In genomic region chr6:132020918-132021317, GRCh38 we compare ENCODE assay signal across 8 cellular contexts.
DNase-seq lines count a peak whose midpoint lies in the region; ATAC-seq and TF ChIP-seq lines count a peak whose summit lies in the region.
"Not testable (repeated sequence)": the region's sequence is repeated elsewhere in the genome, so short reads cannot be mapped to it uniquely, and the experiment has no call there.

No MANE protein-coding gene starts in this region.

- not testable (repeated sequence) for H3K9me3 ChIP-seq in Caco-2; ascending aorta; gastroesophageal sphincter; hepatocyte (ENCODE audit: low read depth); skeletal muscle satellite cell (replicated peaks; ENCODE audit: low read length); thoracic aorta; vagina

- 100% methylated on average over 2 of the region's 4 CpGs for WGBS in gastroesophageal sphincter (ENCODE audit: low coverage in 1 of 2), 2 donors
- WGBS in hepatocyte (ENCODE audit: low lambda C conversion rate, missing lambda C conversion rate): 99% methylated on average over 4 of the region's 4 CpGs

- not testable (repeated sequence) for ATAC-seq in gastroesophageal sphincter; thoracic aorta (ENCODE audit: insufficient number of reproducible peaks, low FRiP score, low read depth)

- not testable (repeated sequence) for H3K36me3 ChIP-seq in Caco-2 (ENCODE audit: control insufficient read depth, insufficient read depth, low read length); ascending aorta; gastroesophageal sphincter; hepatocyte (replicated peaks; ENCODE audit: insufficient read depth, low read depth); skeletal muscle satellite cell (ENCODE audit: insufficient read depth, low read length); thoracic aorta; vagina

- H3K4me1 Mint-ChIP-seq in Caco-2 (ENCODE audit: low read depth, unreplicated experiment) (peaks cover 28% of the 10 kb centered on the region), nephron (peaks cover 39% of the 10 kb centered on the region)

- not testable (repeated sequence) for H3K27me3 Mint-ChIP-seq in Caco-2 (ENCODE audit: insufficient read depth, unreplicated experiment); nephron (ENCODE audit: low read depth)

- not testable (repeated sequence) for TF ChIP-seq EP300 in gastroesophageal sphincter (IDR thresholded peaks at IDR 0.05)

- H3K4me2 ChIP-seq in hepatocyte: not testable (repeated sequence)
- peak overlapping the region; percentile 16 for H3K4me2 ChIP-seq in skeletal muscle satellite cell (ENCODE audit: low read length)

- POLR2A ChIA-PET in Caco-2 (lab: Charles Lee): not testable (repeated sequence)

- H3K36me3 Mint-ChIP-seq in Caco-2 (ENCODE audit: insufficient read depth, unreplicated experiment); nephron (ENCODE audit: low read depth): not testable (repeated sequence)

- not testable (repeated sequence) for H3K9me2 ChIP-seq in hepatocyte (replicated peaks; ENCODE audit: insufficient read depth)

- peak overlapping the region; percentile 77 for H3K9ac ChIP-seq in skeletal muscle satellite cell (ENCODE audit: low read depth, low read length)

- H3K27ac ChIP-seq in ascending aorta (peak overlapping the region; percentile 73 to 82), gastroesophageal sphincter (peak overlapping the region; percentile 83 to 97 (median 86)), hepatocyte (peak overlapping the region; percentile 79), thoracic aorta (peak overlapping the region; percentile 53 to 86), vagina (peak overlapping the region; percentile 56)

- not testable (repeated sequence) for H3K9me3 Mint-ChIP-seq in Caco-2 (ENCODE audit: unreplicated experiment); nephron

- TF ChIP-seq POLR2A in gastroesophageal sphincter (IDR thresholded peaks at IDR 0.05); vagina (IDR thresholded peaks at IDR 0.05): not testable (repeated sequence)

- H3K4me1 ChIP-seq in Caco-2: peaks cover 30% of the 10 kb centered on the region
- H3K4me1 ChIP-seq in ascending aorta, vagina: not testable (repeated sequence)
- peaks cover 6 to 37% (median 14%) of the 10 kb centered on the region in 3 donors for H3K4me1 ChIP-seq in gastroesophageal sphincter
- peaks cover 22% of the 10 kb centered on the region for H3K4me1 ChIP-seq in hepatocyte (ENCODE audit: insufficient read depth)
- peaks cover 26% of the 10 kb centered on the region for H3K4me1 ChIP-seq in skeletal muscle satellite cell (ENCODE audit: control insufficient read depth, insufficient read depth, low read length)
- H3K4me1 ChIP-seq in thoracic aorta (ENCODE audit: control insufficient read depth in 1 of 2, low read depth in 2 of 2): peaks cover 12 to 37% of the 10 kb centered on the region in 2 donors

- H3K4me3 ChIP-seq in Caco-2 (ENCODE audit: low read depth, low read length); ascending aorta; gastroesophageal sphincter; hepatocyte; skeletal muscle satellite cell (ENCODE audit: low read length); thoracic aorta; vagina: not testable (repeated sequence)

- CTCF ChIA-PET in Caco-2 (lab: Charles Lee): not testable (repeated sequence)

- not testable (repeated sequence) for BruUV-seq in Caco-2 (replicated peaks; lab: Mats Ljungman, UMichigan)

- H3K79me2 ChIP-seq in hepatocyte: not testable (repeated sequence)

- H3K27me3 ChIP-seq in Caco-2 (replicated peaks; ENCODE audit: control insufficient read depth, insufficient read depth, low read length); ascending aorta; gastroesophageal sphincter; hepatocyte; skeletal muscle satellite cell (ENCODE audit: control insufficient read depth, insufficient read depth, low read length); thoracic aorta (replicated peaks; ENCODE audit: insufficient read depth); vagina: not testable (repeated sequence)

- TF ChIP-seq CTCF in Caco-2 (IDR thresholded peaks at IDR 0.05; ENCODE audit: insufficient read depth in 1 of 2, low read depth in 1 of 2, low read length in 1 of 2, severe bottlenecking in 1 of 2, unreplicated experiment in 1 of 2); ascending aorta (IDR thresholded peaks at IDR 0.05); gastroesophageal sphincter (IDR thresholded peaks at IDR 0.05); hepatocyte (IDR thresholded peaks at IDR 0.05; ENCODE audit: poor library complexity); nephron (IDR thresholded peaks at IDR 0.05; ENCODE audit: unreplicated experiment in 3 of 3); thoracic aorta (IDR thresholded peaks at IDR 0.05); vagina (IDR thresholded peaks at IDR 0.05): not testable (repeated sequence)

- not testable (repeated sequence) for H3K4me3 Mint-ChIP-seq in Caco-2 (ENCODE audit: unreplicated experiment); nephron

- H4K20me1 ChIP-seq in hepatocyte (ENCODE audit: insufficient read depth, poor library complexity, severe bottlenecking): not testable (repeated sequence)

- not testable (repeated sequence) for H2AFZ ChIP-seq in hepatocyte

- DNase-seq in Caco-2; ascending aorta (ENCODE audit: low spot score in 2 of 2); hepatocyte (ENCODE audit: low spot score); thoracic aorta (ENCODE audit: low spot score); vagina (ENCODE audit: extremely low spot score in 2 of 2): not testable (repeated sequence)

- H3K27ac Mint-ChIP-seq in Caco-2 (ENCODE audit: unreplicated experiment) (peak overlapping the region; percentile 69), nephron (peak overlapping the region; percentile 87 to 93 (median 92))

- intact Hi-C loops in Caco-2 (cut with micrococcal nuclease; ENCODE audit: unreplicated experiment): loop anchor here (1.0 to 2.0 kb wide), 3 partner anchors 45 to 70 kb away; partner anchors contain the start of gene CCN2
- intact Hi-C loops in ascending aorta (cut with DNase I); vagina (cut with DNase I): not testable (repeated sequence)
